ENCODE assay signal across 11 cellular contexts in genomic region chr17:1931759-1932579, GRCh38.
DNase-seq lines count a peak whose midpoint lies in the region; ATAC-seq and TF ChIP-seq lines count a peak whose summit lies in the region.
"Had no signal": no experiment of that assay in that cellular context is flagged by ENCODE, and none has a peak within 500 bp of the region (broad histone marks: within the 10 kb centered on the region; RNA-seq: fewer than 3 reads in every experiment).

No MANE protein-coding gene starts in this region.

- WGBS in stomach, 5 donors = 26 to 45% (median 31%) methylated on average over 17 to 28 of the region's 28 CpGs

- no peaks in the 10 kb centered on the region for H3K9me3 ChIP-seq in iPS-20b (ENCODE audit: insufficient read depth, low read depth, low read length)
- H3K9me3 ChIP-seq in stomach = no peaks in the 10 kb centered on the region
- H3K9me3 ChIP-seq: thyroid gland had no signal

- no peak for ATAC-seq in HG02759 (IDR thresholded peaks at IDR 0.05; ENCODE audit: unreplicated experiment)

- TF ChIP-seq CTCF in VCaP (conservative IDR thresholded peaks at IDR 0.05) (no peak), stomach (IDR thresholded peaks at IDR 0.05) (no peak)

- peak; percentile 32 for DNase-seq in DMS153 (lab: John Stamatoyannopoulos, UW)
- DNase-seq in DMS153 treated with DMSO at 0.1 percent for 48 hours (lab: John Stamatoyannopoulos, UW; ENCODE audit: unreplicated experiment) = no peak
- DNase-seq in stomach = peak; percentile 77
- DNase-seq in LoVo (ENCODE audit: low spot score) = no peak
- no peak for DNase-seq in cortex of kidney (lab: John Stamatoyannopoulos, UW)
- DNase-seq: 8988T; NK-92 treated with Interleukin-12 subunit alpha and Interleukin-12 subunit beta, amount 100 ng/mL, for 24 hours had no signal

- H3K4me3 ChIP-seq in iPS-20b (ENCODE audit: low read length) (peak overlapping the region; percentile 23; the same call in 1 of the 2 replicates), stomach (peak overlapping the region in 3 of 4 donors; percentile 14 to 34 (median 14))
- H3K4me3 ChIP-seq: thyroid gland had no signal

- H3K9ac ChIP-seq in iPS-20b (ENCODE audit: low read depth, low read length) = no peak overlapping the region

- intact Hi-C loops in stomach (cut with DNase I; ENCODE audit: low total_unique reads) = no loop called here

- H3K27me3 ChIP-seq in iPS-20b (ENCODE audit: insufficient read depth, low read length) (peaks cover 7% of the 10 kb centered on the region), stomach (no peaks in the 10 kb centered on the region)
- H3K27me3 ChIP-seq: thyroid gland had no signal

- peak overlapping the region; percentile 47; the same call in 1 of the 2 replicates for H3K27ac ChIP-seq in VCaP
- H3K27ac ChIP-seq in iPS-20b (ENCODE audit: low read length) = no peak overlapping the region
- peak overlapping the region in 3 of 5 donors; percentile 11 to 13 (median 13) for H3K27ac ChIP-seq in stomach
- H3K27ac ChIP-seq: thyroid gland had no signal

- H3K4me1 ChIP-seq in iPS-20b (ENCODE audit: insufficient read depth, low read length) (no peaks in the 10 kb centered on the region), stomach (peaks cover 10 to 23% (median 12%) of the 10 kb centered on the region in 4 donors)

- no peak for TF ChIP-seq POLR2A in stomach (IDR thresholded peaks at IDR 0.05)

- TF ChIP-seq EP300 in stomach (IDR thresholded peaks at IDR 0.05) = no peak

- H3K36me3 ChIP-seq in iPS-20b (ENCODE audit: insufficient read depth, low read depth, low read length) (no peaks in the 10 kb centered on the region), stomach (no peaks in the 10 kb centered on the region)
- H3K36me3 ChIP-seq: thyroid gland had no signal

Comparison
In these comparisons a context has a peak if more than half of its experiments do, and no peak if none do; other contexts are left out.
1. DNase-seq: peak in DMS153 (single experiment) and stomach (single experiment); none in DMS153 treated with DMSO at 0.1 percent for 48 hours (single experiment), LoVo (single experiment) and cortex of kidney (single experiment).